In genomic region chr17:68511671-68512246, GRCh38 we compare ENCODE assay signal across 8 cellular contexts. TPM values are rescaled to one million over a fixed set of nuclear protein-coding genes. Genes with fewer than 3 reads are reported as not detected.
DNase-seq lines count a peak whose midpoint lies in the region; ATAC-seq and TF ChIP-seq lines count a peak whose summit lies in the region.

No MANE protein-coding gene starts in this region.

- peak in 9 of 10 experiments; percentile 33 to 67 (median 50) for DNase-seq in CD4-positive, alpha-beta T cell
- DNase-seq in GM19238 (ENCODE audit: insufficient read length, low spot score) (peak; percentile 52), NCI-H774 (lab: John Stamatoyannopoulos, UW) (peak; percentile 87), activated T-cell treated with anti-CD3 and anti-CD28 coated beads for 48 hours (ENCODE audit: low read depth) (peak; percentile 44), esophagus muscularis mucosa (ENCODE audit: extremely low spot score) (no peak), myocyte (ENCODE audit: low read depth) (peak; percentile 94)

- intact Hi-C loops in CD4-positive, alpha-beta T cell (cut with DNase I, micrococcal nuclease) = loop anchor here (2.0 to 5.0 kb wide), 4 partner anchors 15 to 794 kb away; partner anchors contain the start of genes AMZ2 (in 1 of the 2) and NOL11 (in 1 of the 2)
- intact Hi-C loops in esophagus muscularis mucosa (cut with DNase I) = no loop called here

- no peaks in the 10 kb centered on the region for H3K9me3 Mint-ChIP-seq in CD4-positive, alpha-beta T cell
- H3K9me3 Mint-ChIP-seq in stimulated activated memory B cell treated with anti-CD40 and anti-IgM and Interleukin-4, amounts not matched to agents 10 μg/mL and 1 μg/mL and 100 μg/mL, for 72 hours = no peaks in the 10 kb centered on the region

- peak overlapping the region; percentile 100 for H3K4me3 Mint-ChIP-seq in CD4-positive, alpha-beta T cell
- peak overlapping the region; percentile 86 for H3K4me3 Mint-ChIP-seq in stimulated activated memory B cell treated with anti-CD40 and anti-IgM and Interleukin-4, amounts not matched to agents 10 μg/mL and 1 μg/mL and 100 μg/mL, for 72 hours

- H3K36me3 ChIP-seq in esophagus muscularis mucosa = peaks cover 2 to 15% (median 10%) of the 10 kb centered on the region in 4 donors

- H3K27me3 ChIP-seq in CD4-positive, alpha-beta T cell (ENCODE audit: control insufficient read depth, insufficient read depth, low read length) = no peaks in the 10 kb centered on the region
- H3K27me3 ChIP-seq in esophagus muscularis mucosa = no peaks in the 10 kb centered on the region

- CTCF ChIA-PET in CD4-positive, alpha-beta T cell (lab: Charles Lee) = interaction anchor here (0.6 kb wide), 1 partner anchor 265 kb away, joined by 3 read pairs; no protein-coding TSS in a partner anchor

- no peaks in the 10 kb centered on the region for H3K27me3 Mint-ChIP-seq in CD4-positive, alpha-beta T cell
- no peaks in the 10 kb centered on the region for H3K27me3 Mint-ChIP-seq in stimulated activated memory B cell treated with anti-CD40 and anti-IgM and Interleukin-4, amounts not matched to agents 10 μg/mL and 1 μg/mL and 100 μg/mL, for 72 hours

- POLR2A ChIA-PET in CD4-positive, alpha-beta T cell (lab: Charles Lee) = interaction anchor here (0.6 to 3.4 kb wide), 7 partner anchors 13 to 264 kb away, joined by 3 to 23 read pairs (median 5); partner anchors contain the start of genes AMZ2, ARSG, SLC16A6 and WIPI1

- H3K4me1 Mint-ChIP-seq in CD4-positive, alpha-beta T cell (ENCODE audit: low read depth) = peaks cover 44% of the 10 kb centered on the region
- H3K4me1 Mint-ChIP-seq in stimulated activated memory B cell treated with anti-CD40 and anti-IgM and Interleukin-4, amounts not matched to agents 10 μg/mL and 1 μg/mL and 100 μg/mL, for 72 hours = peaks cover 37% of the 10 kb centered on the region

- H3K4me1 ChIP-seq in esophagus muscularis mucosa = peaks cover 19 to 40% (median 33%) of the 10 kb centered on the region in 4 donors

- peak overlapping the region; percentile 71 to 93 (median 90) for H3K4me3 ChIP-seq in esophagus muscularis mucosa

- 0% methylated on average over 25 of the region's 49 CpGs for WGBS in esophagus muscularis mucosa

- ATAC-seq in CD4-positive, alpha-beta T cell (ENCODE audit: poor library complexity) = peak; percentile 66
- peak; percentile 49 for ATAC-seq in HG03439 (IDR thresholded peaks at IDR 0.05; ENCODE audit: unreplicated experiment)
- peak; percentile 85 for ATAC-seq in stimulated activated memory B cell treated with anti-CD40 and anti-IgM and Interleukin-4, amounts not matched to agents 10 μg/mL and 1 μg/mL and 100 μg/mL, for 72 hours

- peaks cover 36% of the 10 kb centered on the region for H3K36me3 Mint-ChIP-seq in CD4-positive, alpha-beta T cell (ENCODE audit: low read depth)
- peaks cover 19% of the 10 kb centered on the region for H3K36me3 Mint-ChIP-seq in stimulated activated memory B cell treated with anti-CD40 and anti-IgM and Interleukin-4, amounts not matched to agents 10 μg/mL and 1 μg/mL and 100 μg/mL, for 72 hours

- H3K9me3 ChIP-seq in CD4-positive, alpha-beta T cell (ENCODE audit: control insufficient read depth, low read length) = no peaks in the 10 kb centered on the region
- H3K9me3 ChIP-seq in esophagus muscularis mucosa = no peaks in the 10 kb centered on the region

- no peak for TF ChIP-seq POLR2A in esophagus muscularis mucosa (IDR thresholded peaks at IDR 0.05; ENCODE audit: low read depth)

- H3K27ac Mint-ChIP-seq in CD4-positive, alpha-beta T cell = peak overlapping the region; percentile 99
- H3K27ac Mint-ChIP-seq in stimulated activated memory B cell treated with anti-CD40 and anti-IgM and Interleukin-4, amounts not matched to agents 10 μg/mL and 1 μg/mL and 100 μg/mL, for 72 hours = peak overlapping the region; percentile 87

- TF ChIP-seq EP300 in esophagus muscularis mucosa (IDR thresholded peaks at IDR 0.05) = no peak

- H3K27ac ChIP-seq in CD4-positive, alpha-beta T cell (ENCODE audit: low read depth, low read length) = peak overlapping the region; percentile 98
- H3K27ac ChIP-seq in esophagus muscularis mucosa (replicated peaks in 1 of 4) = peak overlapping the region; percentile 92 to 99 (median 98)

- TF ChIP-seq CTCF in CD4-positive, alpha-beta T cell (IDR thresholded peaks at IDR 0.05) = no peak
- TF ChIP-seq CTCF in esophagus muscularis mucosa (IDR thresholded peaks at IDR 0.05) = peak in 2 of 3 experiments; percentile 8 to 28

RNA-seq across cellular contexts. Expression of gene PRKAR1A, which starts 0.5 kb away (rescaled TPM):
- 10 to 100 TPM; 88.8 to 89.1 TPM for total RNA-seq in CD4-positive, alpha-beta T cell
- total RNA-seq in esophagus muscularis mucosa (100 to 1,000 TPM; 179 to 311 (median 219) TPM), myocyte (567 and 601 TPM in 2 replicates)
- 234 TPM for polyA plus RNA-seq in myocyte (2012)

RNA-seq across cellular contexts. Expression of gene WIPI1, which starts 54.5 kb away (rescaled TPM):
- 1 to 10 TPM; 2.0 to 2.6 TPM for total RNA-seq in CD4-positive, alpha-beta T cell
- total RNA-seq in esophagus muscularis mucosa (10 to 100 TPM; 27.0 to 59.4 (median 43.5) TPM), myocyte (102 and 141 TPM in 2 replicates)
- polyA plus RNA-seq in myocyte (2012) = 117 TPM

Comparison
In these comparisons a context has a peak if more than half of its experiments do, and no peak if none do; other contexts are left out.
1. RNA of gene WIPI1, which starts 54.5 kb away (total RNA-seq): 102 to 141 TPM in myocyte and 27.0 to 59.4 TPM in esophagus muscularis mucosa; 2.0 to 2.6 TPM in CD4-positive, alpha-beta T cell; every median in the first group is over 4 times any median in the second.
2. Peak in every context shown above with its lines, with median percentiles within 50 percentile points of each other: ATAC-seq.